Comparison of ENCODE assay signal across 17 cellular contexts in the genomic region with DNA sequence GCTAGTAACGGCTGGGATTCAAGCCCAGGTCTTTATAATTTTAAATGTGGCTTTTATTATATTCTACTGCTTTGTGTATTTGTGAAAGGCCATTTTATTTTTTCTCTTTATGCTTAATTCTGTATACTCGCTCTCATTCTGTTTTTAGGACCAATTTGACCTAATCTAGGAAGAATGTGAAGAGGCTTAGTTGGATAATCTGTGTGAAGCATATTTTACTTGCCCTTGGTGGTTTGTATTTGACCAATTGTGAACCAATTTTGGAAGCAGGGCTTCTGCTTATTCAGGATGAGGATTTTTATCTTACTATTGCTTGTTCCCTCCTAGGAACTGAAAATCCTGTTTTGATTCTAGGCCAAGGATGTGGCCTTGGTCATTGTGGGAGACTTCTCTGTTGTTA.
"Had no signal": no experiment of that assay in that cellular context is flagged by ENCODE, and none has a peak within 500 bp of the region (broad histone marks: within the 10 kb centered on the region; RNA-seq: fewer than 3 reads in every experiment).

No MANE protein-coding gene starts in this region.

- H3K27ac ChIP-seq: body of pancreas, neural progenitor cell, pancreas, testis, WERI-Rb-1 had no signal

- DNase-seq: activated CD4-positive, alpha-beta T cell treated with anti-CD3 and anti-CD28 coated beads for 4 hours; activated CD8-positive, alpha-beta memory T cell treated with anti-CD3 and anti-CD28 coated beads, Interleukin-2, amount 50 U/mL, for 48 hours; activated CD8-positive, alpha-beta T cell treated with anti-CD3 and anti-CD28 coated beads for 36 hours; activated naive CD4-positive, alpha-beta T cell; activated naive CD8-positive, alpha-beta T cell treated with anti-CD3 and anti-CD28 coated beads, Interleukin-2, amount 50 U/mL, for 24 hours; body of pancreas; central memory CD4-positive, alpha-beta T cell; cortex of kidney; effector memory CD4-positive, alpha-beta T cell; left ventricle myocardium superior; pancreas; stimulated activated CD4-positive, alpha-beta T cell treated with anti-CD3 and anti-CD28 coated beads, Interleukin-4, amount 100 ng/mL, for 4 hours; stimulated activated naive CD8-positive, alpha-beta T cell treated with anti-CD3 and anti-CD28 coated beads, Interleukin-15, amount 100 ng/mL, for 72 hours; T1000; testis had no signal

- H2AFZ ChIP-seq: neural progenitor cell had no signal

- H3K4me2 ChIP-seq: neural progenitor cell had no signal

- H3K27me3 ChIP-seq: body of pancreas, pancreas, testis had no signal

- ATAC-seq: activated CD8-positive, alpha-beta T cell treated with anti-CD3 and anti-CD28 coated beads for 36 hours; activated naive CD8-positive, alpha-beta T cell treated with anti-CD3 and anti-CD28 coated beads, Interleukin-2, amount 50 U/mL, for 24 hours; body of pancreas; left ventricle myocardium superior; pancreas; stimulated activated naive CD8-positive, alpha-beta T cell treated with anti-CD3 and anti-CD28 coated beads, Interleukin-15, amount 100 ng/mL, for 72 hours had no signal

- H3K4me3 ChIP-seq: body of pancreas, neural progenitor cell, pancreas, testis had no signal

- H3K9me3 ChIP-seq: body of pancreas, pancreas, testis had no signal

- H3K36me3 ChIP-seq: neural progenitor cell, pancreas, WERI-Rb-1 had no signal

- H3K9ac ChIP-seq: neural progenitor cell had no signal

- H3K4me1 ChIP-seq: body of pancreas, neural progenitor cell, pancreas, testis had no signal
